In the genomic region with DNA sequence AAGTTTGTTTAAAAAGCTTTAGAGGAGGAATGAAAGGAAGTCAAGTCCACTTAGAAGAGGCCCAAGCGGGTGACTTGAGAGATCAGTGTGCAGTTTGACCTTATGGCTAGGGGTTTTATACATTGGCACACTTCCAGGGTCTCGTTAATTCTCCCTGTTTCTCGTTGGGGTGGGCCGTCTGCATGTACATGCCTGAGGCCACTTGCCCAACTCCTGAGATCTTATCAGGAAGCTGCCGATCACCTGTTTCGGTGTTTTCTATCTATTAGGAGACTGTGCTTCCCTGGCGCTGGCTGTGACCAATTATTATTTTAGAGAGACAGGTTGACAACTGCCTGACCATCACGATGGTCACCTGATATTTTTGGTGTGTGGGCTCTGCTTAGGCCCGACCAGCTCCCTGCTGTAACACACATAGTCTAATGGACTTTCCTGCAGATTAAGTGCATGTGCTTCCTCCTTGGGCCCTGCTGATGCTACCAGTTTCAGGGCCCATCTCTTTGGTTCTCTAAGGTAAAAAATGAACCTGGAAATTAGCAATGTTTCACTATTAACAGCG, we compare ENCODE assay signal across 10 cellular contexts. TPM values are rescaled to one million over a fixed set of nuclear protein-coding genes. Genes with fewer than 3 reads are reported as not detected.
DNase-seq lines count a peak whose midpoint lies in the region; ATAC-seq, FAIRE-seq and TF ChIP-seq lines count a peak whose summit lies in the region.
"Had no signal": no experiment of that assay in that cellular context is flagged by ENCODE, and none has a peak within 500 bp of the region (broad histone marks: within the 10 kb centered on the region; RNA-seq: fewer than 3 reads in every experiment).

No MANE protein-coding gene starts in this region.

- no peaks in the 10 kb centered on the region for H3K4me1 ChIP-seq in right cardiac atrium (ENCODE audit: control insufficient read depth, insufficient read depth, low read length)
- H3K4me1 ChIP-seq in left ventricle myocardium inferior = no peaks in the 10 kb centered on the region
- no peaks in the 10 kb centered on the region for H3K4me1 ChIP-seq in K562 (replicated peaks in 1 of 2; ENCODE audit: control insufficient read depth in 2 of 2, insufficient read depth in 2 of 2, low read length in 2 of 2)
- peaks cover 12% of the 10 kb centered on the region for H3K4me1 ChIP-seq in suprapubic skin

- H3K79me2 ChIP-seq in K562 (ENCODE audit: control insufficient read depth, insufficient read depth, low read length) = no peaks in the 10 kb centered on the region

- CTCF ChIA-PET in K562 (lab: Yijun Ruan, JAX; ENCODE audit: low intra/inter-chr PET ratio) = no interaction called here

- TF ChIP-seq CTCF in left ventricle myocardium inferior (IDR thresholded peaks at IDR 0.05; ENCODE audit: borderline replicate concordance) = no peak
- no peak for TF ChIP-seq CTCF in K562 (IDR thresholded peaks at IDR 0.05 in 2 of 3, conservative IDR thresholded peaks at IDR 0.05 in 1 of 3; ENCODE audit: insufficient read depth in 2 of 3, low read depth in 1 of 3, low read length in 3 of 3)
- TF ChIP-seq CTCF in suprapubic skin (IDR thresholded peaks at IDR 0.05) = no peak

- POLR2A ChIA-PET in K562 (lab: Yijun Ruan, JAX) = no interaction called here

- no peaks in the 10 kb centered on the region for H4K20me1 ChIP-seq in K562 (replicated peaks; ENCODE audit: control insufficient read depth, insufficient read depth, low read length)

- H3K4me3 ChIP-seq in right cardiac atrium (ENCODE audit: low read length) (no peak overlapping the region), left ventricle myocardium inferior (no peak overlapping the region), K562 (no peak overlapping the region), suprapubic skin (no peak overlapping the region)
- H3K4me3 ChIP-seq: skin epidermis had no signal

- in situ Hi-C loops in K562 (cut with MboI) = no loop called here

- no peak overlapping the region for H3K9ac ChIP-seq in K562 (ENCODE audit: insufficient read depth in 1 of 2, low read depth in 2 of 2, low read length in 2 of 2)

- TF ChIP-seq RAD21 in K562 (CRISPR knock-in tag; conservative IDR thresholded peaks at IDR 0.05 in 1 of 2, IDR thresholded peaks at IDR 0.05 in 1 of 2) = no peak

- FAIRE-seq in K562 (lab: Jason Lieb, UNC) = no peak
- FAIRE-seq: urothelium cell line had no signal

- TF ChIP-seq POLR2A in K562 (conservative IDR thresholded peaks at IDR 0.05) = no peak
- TF ChIP-seq POLR2A in suprapubic skin (IDR thresholded peaks at IDR 0.05) = no peak

- peak overlapping the region; percentile 45 for H3K27ac ChIP-seq in right cardiac atrium (ENCODE audit: low read length)
- H3K27ac ChIP-seq in left ventricle myocardium inferior (replicated peaks) = no peak overlapping the region
- no peak overlapping the region for H3K27ac ChIP-seq in K562 (ENCODE audit: extremely low read depth, low read depth, low read length)
- peak overlapping the region; percentile 19 for H3K27ac ChIP-seq in suprapubic skin

- no peak overlapping the region for H3K4me2 ChIP-seq in K562 (ENCODE audit: insufficient read depth, low read length)

- H3K9me3 ChIP-seq in right cardiac atrium (ENCODE audit: control insufficient read depth, low read length) (no peaks in the 10 kb centered on the region), left ventricle myocardium inferior (replicated peaks) (peaks cover 16% of the 10 kb centered on the region), K562 (replicated peaks; ENCODE audit: control insufficient read depth, insufficient read depth, low read depth, low read length) (no peaks in the 10 kb centered on the region), suprapubic skin (peaks cover 12% of the 10 kb centered on the region)

- no peak for TF ChIP-seq EP300 in K562 (IDR thresholded peaks at IDR 0.05; ENCODE audit: low read length)
- no peak for TF ChIP-seq EP300 in suprapubic skin (IDR thresholded peaks at IDR 0.05)

- H3K36me3 ChIP-seq in left ventricle myocardium inferior = no peaks in the 10 kb centered on the region
- no peaks in the 10 kb centered on the region for H3K36me3 ChIP-seq in K562 (ENCODE audit: control insufficient read depth, insufficient read depth, low read length)
- H3K36me3 ChIP-seq in suprapubic skin = no peaks in the 10 kb centered on the region

- H2AFZ ChIP-seq in K562 (ENCODE audit: low read depth, low read length) = no peak overlapping the region

- DNase-seq in right cardiac atrium = no peak
- DNase-seq in left ventricle myocardium inferior = no peak
- no peak for DNase-seq in K562 (ENCODE audit: extremely low read depth in 1 of 4, low spot score in 3 of 4)
- no peak for DNase-seq in suprapubic skin (ENCODE audit: low spot score in 2 of 2)
- no peak for DNase-seq in OCI-M1 (lab: John Stamatoyannopoulos, UW)
- no peak for DNase-seq in ecto neural progenitor cell (ENCODE audit: low spot score)
- DNase-seq in LoVo (ENCODE audit: low spot score) = no peak

- 70% methylated on average over 10 of the region's 10 CpGs for WGBS in right cardiac atrium
- WGBS in K562 (ENCODE audit: insufficient coverage, low coverage, missing lambda C conversion rate) = 11% methylated on average over 10 of the region's 10 CpGs
- WGBS in suprapubic skin = 59% methylated on average over 10 of the region's 10 CpGs

- H3K27me3 ChIP-seq in right cardiac atrium (ENCODE audit: control insufficient read depth, insufficient read depth) = no peaks in the 10 kb centered on the region
- no peaks in the 10 kb centered on the region for H3K27me3 ChIP-seq in left ventricle myocardium inferior (ENCODE audit: low read depth)
- H3K27me3 ChIP-seq in K562 (ENCODE audit: control insufficient read depth in 2 of 2, insufficient read depth in 2 of 2, low read length in 2 of 2) = peaks cover 2 to 9% of the 10 kb centered on the region in 2 experiments; a peak in 2 of 5 replicates
- H3K27me3 ChIP-seq in suprapubic skin = no peaks in the 10 kb centered on the region

- ATAC-seq in right cardiac atrium (no peak), HG03378 (IDR thresholded peaks at IDR 0.05; ENCODE audit: unreplicated experiment) (peak; percentile 27), K562 (no peak)

- no TSS peak for BruUV-seq in K562 (replicated peaks; lab: Mats Ljungman, UMichigan)

- H3K9me1 ChIP-seq in K562 (ENCODE audit: control insufficient read depth, insufficient read depth, low read length) = no peaks in the 10 kb centered on the region

- intact Hi-C loops in right cardiac atrium (cut with DNase I) (no loop called here), left ventricle myocardium inferior (cut with micrococcal nuclease) (no loop called here), K562 (cut with micrococcal nuclease) (no loop called here)

TF ChIP-seq in K562, 482 proteins besides CTCF, POLR2A, EP300 and RAD21:
- no peak for TF ChIP-seq ERF (CRISPR knock-in tag; IDR thresholded peaks at IDR 0.05)
- TF ChIP-seq NFIC (IDR thresholded peaks at IDR 0.05) = peak; percentile 16; the same call in 1 of the 2 replicates

RNA-seq across cellular contexts. Expression of a gene that starts 31.0 kb away (rescaled TPM):
- 10 to 100 TPM; 22.1 to 26.1 (median 25.2) TPM for total RNA-seq in right cardiac atrium
- 6.5 TPM for polyA plus RNA-seq in right cardiac atrium
- 21.5 TPM for total RNA-seq in left ventricle myocardium inferior
- total RNA-seq in K562 (2011; cell fraction: chromatin; rRNA removed; ENCODE audit: low replicate concordance) = 38.9 and 108 TPM in 2 replicates
- 25.7 and 28.0 TPM in 2 replicates for total RNA-seq in K562 (2011; cell fraction: nucleolus; rRNA removed)
- 39.7 and 43.1 TPM in 2 replicates for total RNA-seq in K562 (2011; cell fraction: nucleoplasm; rRNA removed)
- total RNA-seq in K562 (2014; rRNA removed) = 72.3 and 112 TPM in 2 replicates
- 147 and 189 TPM in 2 replicates for total RNA-seq in K562 (2014; rRNA removed; fragmentation: Illumina TruSeq; extraction: Trizol)
- total RNA-seq in K562 (2015; rRNA removed; fragmentation: Illumina TruSeq; extraction: Trizol) = 107 and 122 TPM in 2 replicates
- total RNA-seq in K562 (2021) = 142 and 146 TPM in 2 replicates
- 54.4 and 74.7 TPM in 2 replicates for polyA plus RNA-seq in K562 (2011; rRNA removed)
- 29.7 and 38.7 TPM in 2 replicates for polyA plus RNA-seq in K562 (2011; cell fraction: cytosol; rRNA removed)
- polyA plus RNA-seq in K562 (2011; cell fraction: nucleus; rRNA removed) = 19.6 and 27.8 TPM in 2 replicates
- 54.1 and 63.9 TPM in 2 replicates for polyA plus RNA-seq in K562 (2012)
- polyA plus RNA-seq in K562 (2014; fragmentation: Illumina TruSeq; extraction: Trizol) = 99.9 and 127 TPM in 2 replicates
- polyA plus RNA-seq in K562 (2014; fragmentation: Nextera tagmentation; extraction: Ambion mirVana) = 10 to 100 TPM; 15.3 to 30.3 TPM
- 78.0 and 80.5 TPM in 2 replicates for polyA plus RNA-seq in K562 (2014; rRNA removed)
- polyA minus RNA-seq in K562 (2011; rRNA and poly(A)+ RNA removed) = 127 and 153 TPM in 2 replicates
- 69.2 and 76.6 TPM in 2 replicates for polyA minus RNA-seq in K562 (2011; cell fraction: cytosol; rRNA and poly(A)+ RNA removed)
- 16.4 and 32.9 TPM in 2 replicates for polyA minus RNA-seq in K562 (2011; cell fraction: nucleus; rRNA and poly(A)+ RNA removed)
- 10 to 100 TPM; 17.7 to 27.3 (median 26.1) TPM for total RNA-seq in suprapubic skin

Comparison
In these comparisons a context has a peak if more than half of its experiments do, and no peak if none do; other contexts are left out.
1. H3K27ac ChIP-seq: peak in right cardiac atrium (single experiment) and suprapubic skin (single experiment); none in left ventricle myocardium inferior (single experiment) and K562 (single experiment).